In the genomic region with DNA sequence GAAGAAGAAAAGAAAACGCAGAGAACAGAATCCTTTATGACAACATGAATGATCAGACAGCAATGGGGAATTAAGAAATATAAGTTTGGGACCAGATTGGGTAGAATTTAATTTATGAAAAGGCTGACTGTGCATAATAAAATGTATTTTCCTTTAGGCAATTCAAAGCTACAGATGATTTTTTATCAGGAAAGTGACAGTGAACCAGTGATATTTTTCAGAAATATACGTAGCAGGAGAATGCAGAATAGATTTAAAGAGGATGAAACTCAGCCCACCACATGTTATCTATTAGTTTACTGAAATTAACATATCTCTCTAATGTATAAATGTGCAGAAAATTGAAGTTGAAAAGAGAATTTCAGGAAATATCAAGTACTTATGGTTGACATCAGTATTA, we compare ENCODE assay signal across 19 cellular contexts.
"Had no signal": no experiment of that assay in that cellular context is flagged by ENCODE, and none has a peak within 500 bp of the region (broad histone marks: within the 10 kb centered on the region; RNA-seq: fewer than 3 reads in every experiment).

No MANE protein-coding gene starts in this region.

- H3K4me1 ChIP-seq: colonic mucosa, esophagus muscularis mucosa, foreskin keratinocyte, heart right ventricle, left lung, lower lobe of right lung had no signal

- FAIRE-seq: endothelial cell of umbilical vein, frontal cortex, islet of Langerhans, keratinocyte had no signal

- H3K9me3 ChIP-seq: colonic mucosa, esophagus muscularis mucosa, heart right ventricle, left lung, lower lobe of right lung, mucosa of descending colon had no signal

- H3K27me3 ChIP-seq: colonic mucosa, esophagus muscularis mucosa, foreskin keratinocyte, heart right ventricle, left lung had no signal

- H3K4me3 ChIP-seq: colonic mucosa, esophagus muscularis mucosa, heart right ventricle, left lung, lower lobe of right lung, mucosa of descending colon had no signal

- H3K27ac ChIP-seq: colonic mucosa, esophagus muscularis mucosa, foreskin keratinocyte, heart right ventricle, left lung, lower lobe of right lung had no signal

- H3K36me3 ChIP-seq: colonic mucosa, esophagus muscularis mucosa, heart right ventricle, left lung, lower lobe of right lung had no signal

- ATAC-seq: foreskin keratinocyte, heart right ventricle, left cardiac atrium, left lung, left ventricle myocardium superior, lower lobe of right lung, mucosa of descending colon had no signal

- DNase-seq: colonic mucosa; cortex of kidney; effector memory CD4-positive, alpha-beta T cell; foreskin keratinocyte; glutamatergic neuron; head of caudate nucleus; heart right ventricle; hippocampal formation; left cardiac atrium; left lung; left ventricle myocardium superior; lower lobe of right lung; mucosa of descending colon; naive B cell had no signal
